In the genomic region with DNA sequence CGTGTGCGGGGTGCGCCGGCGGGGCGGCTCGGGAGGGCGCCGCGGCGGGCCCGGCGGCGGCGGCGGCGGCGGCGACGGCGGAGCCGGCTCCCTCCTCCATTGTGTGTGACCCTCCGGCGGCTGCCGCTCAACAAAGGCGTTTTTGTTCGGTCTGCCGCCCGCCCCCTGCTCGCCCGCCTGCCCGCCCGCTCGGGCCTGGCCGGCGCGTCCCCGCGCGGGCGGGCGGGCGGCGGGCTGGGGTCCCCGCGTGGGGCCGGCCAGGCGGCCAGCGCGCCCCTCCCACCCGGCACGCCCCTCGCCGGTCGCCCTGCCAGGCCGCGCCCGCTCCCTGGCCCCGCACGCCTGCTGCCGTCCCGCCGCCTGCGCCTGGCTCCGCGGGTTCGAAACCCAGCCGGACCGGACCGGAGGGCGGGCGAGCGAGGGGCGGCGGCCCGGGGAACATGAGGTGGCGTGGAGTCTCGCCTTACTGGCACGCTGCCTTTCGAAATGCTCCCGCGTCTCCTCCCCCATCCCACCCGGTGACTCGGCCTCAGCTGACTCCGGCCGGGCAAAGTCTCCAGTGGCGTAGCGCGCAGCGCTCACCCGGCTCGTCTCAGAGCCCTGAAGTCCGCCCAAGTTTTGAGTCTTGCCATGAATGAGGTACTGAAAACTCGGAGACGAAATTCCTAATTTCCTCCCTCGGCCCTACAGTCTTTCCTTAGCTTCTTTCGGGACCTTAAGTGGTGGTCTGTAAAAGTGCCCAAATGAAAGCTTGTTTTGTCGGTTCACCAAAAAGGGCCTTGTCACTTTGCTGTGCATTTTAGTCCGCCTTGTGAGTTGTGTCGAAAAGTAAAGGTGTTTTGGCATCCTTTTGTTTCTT, we compare ENCODE assay signal across 8 cellular contexts. TPM values are rescaled to one million over a fixed set of nuclear protein-coding genes. Genes with fewer than 3 reads are reported as not detected.
DNase-seq lines count a peak whose midpoint lies in the region; ATAC-seq and TF ChIP-seq lines count a peak whose summit lies in the region.

No MANE protein-coding gene starts in this region.

- no peak for TF ChIP-seq CTCF in lung (IDR thresholded peaks at IDR 0.05; ENCODE audit: control extremely low read depth, extremely low read depth)

- H3K27me3 ChIP-seq in duodenal mucosa (ENCODE audit: control insufficient read depth in 1 of 2, insufficient read depth in 2 of 2, low read length in 2 of 2) (no peaks in the 10 kb centered on the region), lung (ENCODE audit: control insufficient read depth, insufficient read depth) (no peaks in the 10 kb centered on the region)

- peak overlapping the region; percentile 89 to 94 for H3K4me3 ChIP-seq in duodenal mucosa (ENCODE audit: low read depth in 1 of 2, low read length in 2 of 2)
- H3K4me3 ChIP-seq in lung, result peak overlapping the region; percentile 79

- peak overlapping the region; percentile 95 to 98 for H3K9ac ChIP-seq in duodenal mucosa (ENCODE audit: low read depth in 1 of 2, low read length in 2 of 2)

- H3K9me3 ChIP-seq in duodenal mucosa (ENCODE audit: control insufficient read depth in 1 of 2, low read length in 2 of 2), result no peaks in the 10 kb centered on the region
- H3K9me3 ChIP-seq in lung (ENCODE audit: control insufficient read depth in 2 of 2, insufficient read depth in 1 of 2, low read length in 1 of 2), result no peaks in the 10 kb centered on the region

- no peaks in the 10 kb centered on the region for H3K36me3 ChIP-seq in duodenal mucosa (ENCODE audit: control insufficient read depth in 1 of 2, insufficient read depth in 2 of 2, low read length in 2 of 2)
- H3K36me3 ChIP-seq in lung (ENCODE audit: control insufficient read depth in 2 of 2, insufficient read depth in 2 of 2, low read length in 2 of 2), result no peaks in the 10 kb centered on the region

- H3K4me1 ChIP-seq in duodenal mucosa (ENCODE audit: control insufficient read depth in 1 of 2, insufficient read depth in 2 of 2, low read length in 2 of 2), result peaks cover 11 to 26% of the 10 kb centered on the region in 2 donors
- peaks cover 8% of the 10 kb centered on the region in 2 donors for H3K4me1 ChIP-seq in lung (ENCODE audit: control insufficient read depth in 2 of 2, insufficient read depth in 2 of 2, low read length in 2 of 2)

- H3K27ac ChIP-seq in duodenal mucosa (ENCODE audit: low read depth, low read length), result peak overlapping the region; percentile 89
- H3K27ac ChIP-seq in lung (ENCODE audit: low read depth in 1 of 2, low read length in 1 of 2), result peak overlapping the region; percentile 97 to 100

- DNase-seq in NK-92 treated with Interleukin-12 subunit alpha and Interleukin-12 subunit beta, amount 100 ng/mL, for 24 hours (lab: John Stamatoyannopoulos, UW), result peak; percentile 83
- DNase-seq in NK-92 (lab: John Stamatoyannopoulos, UW; ENCODE audit: unreplicated experiment) (no peak), NCI-H2227 (lab: John Stamatoyannopoulos, UW; ENCODE audit: unreplicated experiment) (peak; percentile 66), lung (ENCODE audit: low spot score) (peak; percentile 83)
- peak; percentile 70 to 73 for DNase-seq in activated CD4-positive, alpha-beta T cell treated with anti-CD3 and anti-CD28 coated beads, Interleukin-2, amount 50 U/mL, for 48 hours
- peak in 2 of 3 donors; percentile 13 to 47 for DNase-seq in stimulated activated CD4-positive, alpha-beta T cell treated with anti-CD3 and anti-CD28 coated beads, TNF-alpha, amount 100 ng/mL, for 1 hour (ENCODE audit: low read depth in 3 of 3, low spot score in 1 of 3)

- ATAC-seq in HG02852 (IDR thresholded peaks at IDR 0.05; ENCODE audit: unreplicated experiment) (peak; percentile 54), lung (ENCODE audit: insufficient read depth, low FRiP score) (peak; percentile 74)

- WGBS in lung, 2 donors, result 1% methylated on average over 67 to 100 of the region's 100 CpGs

RNA-seq across cellular contexts. Expression of a gene that starts 0.6 kb away (rescaled TPM):
- 10 to 100 TPM; 28.0 to 39.8 TPM for total RNA-seq in lung
- 10 to 100 TPM in 1 of 2 donors, 1 to 10 TPM in 1; 5.4 to 21.2 TPM for polyA plus RNA-seq in lung

RNA-seq across cellular contexts. Expression of a gene that starts 48.0 kb away (rescaled TPM):
- 10 to 100 TPM; 12.4 to 25.4 TPM for total RNA-seq in lung
- 10 to 100 TPM in 1 of 2 donors, 1 to 10 TPM in 1; 7.1 to 12.3 TPM for polyA plus RNA-seq in lung
